Comparison of ENCODE assay signal across 15 cellular contexts in genomic region chr7:30087371-30087770, GRCh38. TPM values are rescaled to one million over a fixed set of nuclear protein-coding genes. Genes with fewer than 3 reads are reported as not detected.
DNase-seq lines count a peak whose midpoint lies in the region; ATAC-seq and TF ChIP-seq lines count a peak whose summit lies in the region.
"Had no signal": no experiment of that assay in that cellular context is flagged by ENCODE, and none has a peak within 500 bp of the region (broad histone marks: within the 10 kb centered on the region; RNA-seq: fewer than 3 reads in every experiment).

No MANE protein-coding gene starts in this region.

- no peak overlapping the region for H3K27ac ChIP-seq in mesendoderm (ENCODE audit: low read depth, low read length)
- H3K27ac ChIP-seq: C4-2B, SK-N-MC had no signal

- peak; percentile 33 for DNase-seq in GM10248 (ENCODE audit: extremely low spot score)
- peak; percentile 90 for DNase-seq in RPMI8226
- no peak for DNase-seq in nephron progenitor cell
- DNase-seq in mesendoderm, result no peak
- DNase-seq in stimulated activated CD4-positive, alpha-beta T cell treated with anti-CD3 and anti-CD28 coated beads, Interleukin-4, amount 100 ng/mL, for 24 hours, result no peak
- DNase-seq in effector memory CD8-positive, alpha-beta T cell, result no peak
- DNase-seq: COR-L47, KBM-7, NCI-H1417, NCI-H1930, NCI-H510A treated with DMSO at 0.1 percent for 48 hours had no signal

- H3K56ac ChIP-seq in mesendoderm (ENCODE audit: low read length), result no peak overlapping the region

- no peaks in the 10 kb centered on the region for H3K36me3 ChIP-seq in mesendoderm (ENCODE audit: control insufficient read depth, insufficient read depth, low read length)

- no peaks in the 10 kb centered on the region for H3K79me1 ChIP-seq in mesendoderm (ENCODE audit: low read length)

- H3K18ac ChIP-seq in mesendoderm (ENCODE audit: low read length), result no peak overlapping the region

- no peaks in the 10 kb centered on the region for H3K9me3 Mint-ChIP-seq in nephron progenitor cell
- H3K9me3 Mint-ChIP-seq in effector memory CD8-positive, alpha-beta T cell, result no peaks in the 10 kb centered on the region

- no peak for TF ChIP-seq CTCF in GM10248 (IDR thresholded peaks at IDR 0.05; ENCODE audit: control extremely low read depth, extremely low read depth, low read depth, missing control alignments)
- no peak for TF ChIP-seq CTCF in nephron progenitor cell (IDR thresholded peaks at IDR 0.05)

- no peak overlapping the region for H3K9ac ChIP-seq in mesendoderm (ENCODE audit: low read length)

- no peak overlapping the region for H2AK5ac ChIP-seq in mesendoderm (ENCODE audit: low read length)

- H2BK15ac ChIP-seq in mesendoderm (replicated peaks; ENCODE audit: low read depth), result no peak overlapping the region

- H2BK5ac ChIP-seq in mesendoderm (ENCODE audit: low read length), result no peak overlapping the region

- no peaks in the 10 kb centered on the region for H3K79me2 ChIP-seq in mesendoderm (ENCODE audit: control insufficient read depth, insufficient read depth, low read length)

- H3K4me3 Mint-ChIP-seq in nephron progenitor cell, result no peak overlapping the region
- no peak overlapping the region for H3K4me3 Mint-ChIP-seq in effector memory CD8-positive, alpha-beta T cell

- ATAC-seq in GM21825 (IDR thresholded peaks at IDR 0.05; ENCODE audit: unreplicated experiment), result peak; percentile 52
- ATAC-seq in HG02610 (IDR thresholded peaks at IDR 0.05; ENCODE audit: unreplicated experiment), result no peak
- ATAC-seq in effector memory CD8-positive, alpha-beta T cell (replicated peaks), result no peak

- H3K4me3 ChIP-seq in mesendoderm (ENCODE audit: low read length), result no peak overlapping the region
- H3K4me3 ChIP-seq: SK-N-MC had no signal

- no peak overlapping the region for H3K23ac ChIP-seq in mesendoderm (ENCODE audit: low read length)

- H3K4me1 ChIP-seq in mesendoderm (ENCODE audit: control insufficient read depth, low read depth, low read length), result no peaks in the 10 kb centered on the region

- H4K5ac ChIP-seq in mesendoderm (ENCODE audit: low read length), result no peak overlapping the region

- H2BK120ac ChIP-seq in mesendoderm (ENCODE audit: low read depth, low read length), result no peak overlapping the region

- no peak overlapping the region for H3K4ac ChIP-seq in mesendoderm (ENCODE audit: low read depth, low read length)

- no peaks in the 10 kb centered on the region for H3K27me3 ChIP-seq in mesendoderm (ENCODE audit: insufficient read depth, low read length, poor library complexity)

- CTCF ChIA-PET in GM10248 (lab: Yijun Ruan, JAX), result no interaction called here

- H3K27me3 Mint-ChIP-seq in nephron progenitor cell (ENCODE audit: low read depth, poor library complexity), result no peaks in the 10 kb centered on the region
- H3K27me3 Mint-ChIP-seq in effector memory CD8-positive, alpha-beta T cell, result no peaks in the 10 kb centered on the region

- H3K27ac Mint-ChIP-seq in nephron progenitor cell, result peak overlapping the region; percentile 2
- no peak overlapping the region for H3K27ac Mint-ChIP-seq in effector memory CD8-positive, alpha-beta T cell

- POLR2A ChIA-PET in GM10248 (lab: Yijun Ruan, JAX), result no interaction called here

- H3K36me3 Mint-ChIP-seq in nephron progenitor cell (ENCODE audit: low read depth), result peaks cover 44% of the 10 kb centered on the region
- peaks cover 7% of the 10 kb centered on the region for H3K36me3 Mint-ChIP-seq in effector memory CD8-positive, alpha-beta T cell (ENCODE audit: insufficient read depth)

- no peak overlapping the region for H4K8ac ChIP-seq in mesendoderm (ENCODE audit: low read depth, low read length)

- H3K4me1 Mint-ChIP-seq in nephron progenitor cell, result no peaks in the 10 kb centered on the region
- peaks cover 0 to 3% of the 10 kb centered on the region in 2 donors for H3K4me1 Mint-ChIP-seq in effector memory CD8-positive, alpha-beta T cell (ENCODE audit: low read depth in 2 of 2)

- H3K4me2 ChIP-seq in mesendoderm (ENCODE audit: low read length), result no peak overlapping the region

RNA-seq across cellular contexts. Expression of gene MTURN, which starts 47.4 kb away (rescaled TPM):
- polyA plus RNA-seq in mesendoderm (2013, experiment 1 of 2), result 1.6 TPM
- polyA plus RNA-seq in mesendoderm (2013, experiment 2 of 2), result 1.5 TPM

RNA-seq across cellular contexts. Expression of gene PLEKHA8, which starts 59.2 kb away (rescaled TPM):
- 24.9 TPM for polyA plus RNA-seq in mesendoderm (2013, experiment 1 of 2)
- polyA plus RNA-seq in mesendoderm (2013, experiment 2 of 2), result 24.8 TPM

Comparison
In these comparisons a context has a peak if more than half of its experiments do, and no peak if none do; other contexts are left out.
1. DNase-seq: peak in GM10248 (single experiment) and RPMI8226 (single experiment); none in nephron progenitor cell (single experiment), mesendoderm (single experiment), stimulated activated CD4-positive, alpha-beta T cell treated with anti-CD3 and anti-CD28 coated beads, Interleukin-4, amount 100 ng/mL, for 24 hours (single experiment) and effector memory CD8-positive, alpha-beta T cell (0 of 3).